ENCODE assay signal across 1 cellular context in the genomic region with DNA sequence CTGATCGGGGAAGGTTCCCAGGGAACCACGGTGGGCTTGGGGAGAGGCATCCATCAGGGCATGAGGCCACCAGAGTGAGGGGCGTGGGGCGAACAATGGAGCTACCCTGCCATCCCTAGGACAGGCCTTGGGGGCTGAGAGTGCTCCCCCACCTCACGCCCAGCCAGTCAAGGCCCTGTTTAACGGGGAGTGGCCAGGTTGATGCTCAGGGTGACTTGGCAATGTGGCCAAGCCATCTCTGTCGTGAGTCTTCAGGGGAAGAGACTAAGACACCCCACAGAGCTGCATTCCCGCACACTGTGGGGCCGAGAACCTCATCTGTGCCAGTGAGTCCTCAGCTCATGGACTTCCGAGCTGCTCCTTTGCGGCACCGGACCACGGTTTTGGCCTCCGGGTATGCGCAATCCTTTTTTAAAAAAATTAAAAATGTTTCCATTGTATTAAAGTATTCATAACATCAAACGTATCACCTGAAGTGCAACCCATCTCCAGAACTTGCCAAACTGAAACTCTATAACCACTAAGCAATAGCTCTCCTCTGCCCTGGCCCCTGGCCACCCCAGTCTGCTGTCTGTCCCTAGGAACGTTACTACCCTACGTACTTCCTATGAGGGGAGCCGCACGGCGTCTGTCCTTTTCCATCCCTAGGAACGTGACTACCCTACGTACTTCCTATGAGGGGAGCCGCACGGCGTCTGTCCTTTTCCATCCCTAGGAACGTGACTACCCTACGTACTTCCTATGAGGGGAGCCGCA.
TF ChIP-seq lines count a peak whose summit lies in the region.

No MANE protein-coding gene starts in this region.

TF ChIP-seq in WTC11, 78 proteins besides CTCF, POLR2A, EP300 and RAD21 (continued from another document):
- TF ChIP-seq, protein P1, sequence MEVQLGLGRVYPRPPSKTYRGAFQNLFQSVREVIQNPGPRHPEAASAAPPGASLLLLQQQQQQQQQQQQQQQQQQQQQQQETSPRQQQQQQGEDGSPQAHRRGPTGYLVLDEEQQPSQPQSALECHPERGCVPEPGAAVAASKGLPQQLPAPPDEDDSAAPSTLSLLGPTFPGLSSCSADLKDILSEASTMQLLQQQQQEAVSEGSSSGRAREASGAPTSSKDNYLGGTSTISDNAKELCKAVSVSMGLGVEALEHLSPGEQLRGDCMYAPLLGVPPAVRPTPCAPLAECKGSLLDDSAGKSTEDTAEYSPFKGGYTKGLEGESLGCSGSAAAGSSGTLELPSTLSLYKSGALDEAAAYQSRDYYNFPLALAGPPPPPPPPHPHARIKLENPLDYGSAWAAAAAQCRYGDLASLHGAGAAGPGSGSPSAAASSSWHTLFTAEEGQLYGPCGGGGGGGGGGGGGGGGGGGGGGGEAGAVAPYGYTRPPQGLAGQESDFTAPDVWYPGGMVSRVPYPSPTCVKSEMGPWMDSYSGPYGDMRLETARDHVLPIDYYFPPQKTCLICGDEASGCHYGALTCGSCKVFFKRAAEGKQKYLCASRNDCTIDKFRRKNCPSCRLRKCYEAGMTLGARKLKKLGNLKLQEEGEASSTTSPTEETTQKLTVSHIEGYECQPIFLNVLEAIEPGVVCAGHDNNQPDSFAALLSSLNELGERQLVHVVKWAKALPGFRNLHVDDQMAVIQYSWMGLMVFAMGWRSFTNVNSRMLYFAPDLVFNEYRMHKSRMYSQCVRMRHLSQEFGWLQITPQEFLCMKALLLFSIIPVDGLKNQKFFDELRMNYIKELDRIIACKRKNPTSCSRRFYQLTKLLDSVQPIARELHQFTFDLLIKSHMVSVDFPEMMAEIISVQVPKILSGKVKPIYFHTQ (CRISPR knock-in tag; IDR thresholded peaks at IDR 0.05), result no peak
